9 cellular contexts compared by ENCODE assay signal in the genomic region with DNA sequence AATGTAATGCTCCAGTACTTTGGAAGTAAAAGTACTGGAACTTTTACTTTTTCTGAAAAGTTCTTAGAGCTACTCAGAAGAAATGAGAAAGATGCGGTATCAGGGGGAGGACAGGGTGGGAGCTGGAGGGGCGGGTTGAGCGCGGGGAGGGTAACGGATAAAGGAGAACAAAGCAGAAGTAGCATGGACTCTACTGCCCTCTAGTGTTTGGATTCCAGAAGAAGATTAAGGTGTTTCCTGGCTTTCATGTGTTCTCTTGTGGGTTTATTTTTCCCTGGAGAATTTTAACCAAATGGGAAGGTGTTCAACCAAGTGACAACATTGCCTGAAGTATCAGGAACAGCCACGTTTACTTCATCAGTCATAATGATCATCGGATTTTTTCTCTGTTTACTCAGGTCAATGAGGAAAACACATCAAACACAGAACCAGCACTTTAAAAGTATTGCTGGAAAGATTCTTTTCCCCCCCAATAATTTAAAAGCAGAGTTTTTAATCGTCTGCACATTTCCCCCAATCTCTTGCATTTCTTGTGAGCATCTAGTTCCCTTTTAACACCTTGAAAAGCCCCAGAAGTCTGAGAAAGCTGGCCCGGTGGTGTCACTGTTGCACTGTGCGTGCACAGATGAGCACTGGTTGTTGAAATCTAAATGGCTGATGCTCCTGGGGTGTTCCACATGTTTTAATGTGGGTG.
A peak's percentile ranks its signal among the peaks of the same experiment; 100 is the strongest.
DNase-seq lines count a peak whose midpoint lies in the region; ATAC-seq and TF ChIP-seq lines count a peak whose summit lies in the region.
"Had no signal": no experiment of that assay in that cellular context is flagged by ENCODE, and none has a peak within 500 bp of the region (broad histone marks: within the 10 kb centered on the region; RNA-seq: fewer than 3 reads in every experiment).

No MANE protein-coding gene starts in this region.

- no peak overlapping the region for H3K4me3 ChIP-seq in BJ (ENCODE audit: low read depth, low read length)
- no peak overlapping the region for H3K4me3 ChIP-seq in MG63
- peak overlapping the region in 1 of 4 donors; percentile 36 for H3K4me3 ChIP-seq in esophagus squamous epithelium

- no peaks in the 10 kb centered on the region for H3K9me3 Mint-ChIP-seq in neural crest cell

- peak; percentile 74 for ATAC-seq in GM21367 (IDR thresholded peaks at IDR 0.05; ENCODE audit: unreplicated experiment)
- no peak for ATAC-seq in GM18498 (IDR thresholded peaks at IDR 0.05; ENCODE audit: unreplicated experiment)
- ATAC-seq in GM21619 (IDR thresholded peaks at IDR 0.05; ENCODE audit: unreplicated experiment): no peak

- no peaks in the 10 kb centered on the region for H3K27me3 Mint-ChIP-seq in neural crest cell (ENCODE audit: low read depth)

- TF ChIP-seq CTCF in BJ (IDR thresholded peaks at IDR 0.05; ENCODE audit: insufficient read depth, low read depth, low read length) (peak; percentile 74), esophagus squamous epithelium (IDR thresholded peaks at IDR 0.05) (peak in 5 of 6 experiments; percentile 39 to 63 (median 44)), neural crest cell (conservative IDR thresholded peaks at IDR 0.05) (peak; percentile 92)

- H3K36me3 ChIP-seq in BJ (ENCODE audit: control insufficient read depth, insufficient read depth, low read length) (no peaks in the 10 kb centered on the region), MG63 (no peaks in the 10 kb centered on the region), esophagus squamous epithelium (no peaks in the 10 kb centered on the region)

- H3K27ac ChIP-seq in esophagus squamous epithelium: no peak overlapping the region
- H3K27ac ChIP-seq: HL-60 had no signal

- POLR2A ChIA-PET in BJ (lab: Charles Lee): no interaction called here

- intact Hi-C loops in esophagus squamous epithelium (cut with DNase I): no loop called here

- DNase-seq in BJ (ENCODE audit: low read depth): no peak
- peak; percentile 78 for DNase-seq in MG63
- peak; percentile 50 for DNase-seq in RPMI7951 (ENCODE audit: low read depth)
- DNase-seq in esophagus squamous epithelium (lab: John Stamatoyannopoulos, UW): no peak
- DNase-seq in neural crest cell (ENCODE audit: low read depth, low spot score): peak; percentile 19

- CTCF ChIA-PET in BJ (lab: Yijun Ruan, JAX): interaction anchor here (0.6 to 6.8 kb wide), 21 partner anchors 9 to 380 kb away, joined by 3 to 58 read pairs (median 5); no protein-coding TSS in a partner anchor

- H3K4me1 ChIP-seq in esophagus squamous epithelium: peaks cover 0 to 5% (median 0%) of the 10 kb centered on the region in 3 donors

- H3K4me3 Mint-ChIP-seq in neural crest cell: no peak overlapping the region

- peaks cover 8% of the 10 kb centered on the region for H3K4me1 Mint-ChIP-seq in neural crest cell

- H3K27me3 ChIP-seq in BJ (ENCODE audit: control insufficient read depth, insufficient read depth, low read length): no peaks in the 10 kb centered on the region
- 0 out of 2 replicates have a peak, but pooled peaks cover 3% of the 10 kb centered on the region for H3K27me3 ChIP-seq in MG63
- peaks cover 0 to 3% (median 0%) of the 10 kb centered on the region in 4 donors for H3K27me3 ChIP-seq in esophagus squamous epithelium

- H3K27ac Mint-ChIP-seq in neural crest cell (ENCODE audit: unreplicated experiment): no peak overlapping the region

- no peaks in the 10 kb centered on the region for H3K36me3 Mint-ChIP-seq in neural crest cell (ENCODE audit: low read depth)

- WGBS in esophagus squamous epithelium, 2 donors: 18 to 20% methylated on average over 9 to 10 of the region's 10 CpGs

- H3K9me3 ChIP-seq in MG63 (no peaks in the 10 kb centered on the region), esophagus squamous epithelium (no peaks in the 10 kb centered on the region)

- TF ChIP-seq POLR2A in esophagus squamous epithelium (IDR thresholded peaks at IDR 0.05): no peak

Comparison
In these comparisons a context has a peak if more than half of its experiments do, and no peak if none do; other contexts are left out.
1. DNase-seq: peak in MG63 (single experiment), RPMI7951 (single experiment) and neural crest cell (single experiment); none in BJ (single experiment) and esophagus squamous epithelium (single experiment).
2. Peak in every context shown above with its lines, with median percentiles within 50 percentile points of each other: CTCF ChIP-seq.